ENCODE assay signal across 8 cellular contexts in the genomic region with DNA sequence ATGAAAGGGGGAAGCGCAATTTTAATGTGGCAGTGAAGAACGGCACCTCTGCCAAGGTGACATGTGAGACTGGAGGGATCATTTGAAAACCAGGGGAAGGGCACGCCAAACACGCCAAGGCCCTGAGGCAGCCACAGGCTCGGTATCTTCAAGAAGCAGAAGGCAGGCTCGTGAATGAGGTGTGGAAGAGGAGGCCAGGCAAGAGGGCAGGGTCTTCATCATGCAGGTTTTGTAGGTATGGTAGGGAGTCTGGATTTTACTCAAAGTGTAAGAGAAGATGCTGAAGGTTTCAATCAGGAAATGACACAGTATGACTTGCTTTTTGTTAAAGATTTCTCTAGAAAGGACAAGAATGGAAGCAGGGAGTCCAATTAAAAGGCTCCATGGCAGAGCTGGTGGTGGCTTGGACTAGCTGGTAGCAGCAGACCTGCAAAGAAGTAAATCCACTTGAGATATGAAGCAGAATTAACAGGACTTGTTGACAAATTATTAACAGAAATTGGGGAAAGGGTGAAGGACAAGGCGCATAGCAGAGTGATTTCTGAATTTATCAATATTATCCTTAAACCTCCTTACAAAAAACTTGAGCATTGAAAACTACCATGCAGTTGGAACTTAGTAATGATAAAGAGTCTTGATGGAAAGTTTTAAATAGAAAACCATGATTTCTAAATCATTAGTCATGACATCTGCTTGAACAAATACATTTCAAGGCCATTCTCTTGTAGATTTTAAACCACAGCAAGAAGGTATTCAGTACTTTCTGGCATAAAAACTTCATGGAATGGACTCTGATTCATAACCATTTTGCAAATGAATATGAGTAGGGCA.
A peak's percentile ranks its signal among the peaks of the same experiment; 100 is the strongest.
DNase-seq lines count a peak whose midpoint lies in the region; FAIRE-seq and TF ChIP-seq lines count a peak whose summit lies in the region.

No MANE protein-coding gene starts in this region.

- H3K36me3 ChIP-seq in Loucy (ENCODE audit: insufficient read depth, low read length) (peaks cover 10% of the 10 kb centered on the region; the same call in 1 of the 2 replicates), endothelial cell of umbilical vein (ENCODE audit: control insufficient read depth in 2 of 2, extremely low read depth in 1 of 2, insufficient read depth in 2 of 2, low read length in 2 of 2) (no peaks in the 10 kb centered on the region)

- no peak for TF ChIP-seq POLR2A in endothelial cell of umbilical vein (IDR thresholded peaks at IDR 0.05; ENCODE audit: low read depth, low read length)

- peaks cover 11% of the 10 kb centered on the region for H4K20me1 ChIP-seq in Loucy (ENCODE audit: insufficient read depth, low read length, poor library complexity, severe bottlenecking)
- no peaks in the 10 kb centered on the region for H4K20me1 ChIP-seq in endothelial cell of umbilical vein (replicated peaks; ENCODE audit: control insufficient read depth, extremely low read depth, insufficient read depth, low read length)

- TF ChIP-seq CTCF in Loucy (conservative IDR thresholded peaks at IDR 0.05; ENCODE audit: low read length) (no peak), endothelial cell of umbilical vein (IDR thresholded peaks at IDR 0.05; ENCODE audit: extremely low read depth in 1 of 2, insufficient read depth in 1 of 2, low read depth in 1 of 2, low read length in 2 of 2) (no peak)

- H3K9me2 ChIP-seq in Loucy (replicated peaks; ENCODE audit: low read depth, low read length) = no peaks in the 10 kb centered on the region

- H3F3A ChIP-seq in Loucy (ENCODE audit: low read depth) = no peaks in the 10 kb centered on the region

- H3K4me3 ChIP-seq in Loucy (ENCODE audit: low read length, poor library complexity, severe bottlenecking) (no peak overlapping the region), endothelial cell of umbilical vein (replicated peaks in 1 of 3; ENCODE audit: insufficient read depth in 1 of 3, low read depth in 1 of 3, low read length in 3 of 3) (no peak overlapping the region)

- peak; percentile 79 for DNase-seq in A172 (ENCODE audit: low spot score)
- DNase-seq in GM19239 (ENCODE audit: insufficient read length, low spot score) = no peak
- peak; percentile 36 for DNase-seq in endothelial cell of umbilical vein (ENCODE audit: low read depth, low spot score)
- peak; percentile 46 for DNase-seq in stimulated activated CD4-positive, alpha-beta T cell treated with anti-CD3 and anti-CD28 coated beads, Interleukin-4, amount 100 ng/mL, for 1 hour
- no peak for DNase-seq in HTR-8/SVneo (ENCODE audit: insufficient read length, low spot score)
- no peak for DNase-seq in dermis blood vessel endothelial cell
- DNase-seq in NCI-H2196 treated with DMSO at 0.1 percent for 48 hours (lab: John Stamatoyannopoulos, UW; ENCODE audit: unreplicated experiment) = no peak

- H3K4me1 ChIP-seq in Loucy (ENCODE audit: insufficient read depth, low read length, poor library complexity, severe bottlenecking) (peaks cover 35% of the 10 kb centered on the region), endothelial cell of umbilical vein (ENCODE audit: control insufficient read depth, extremely low read depth, insufficient read depth, low read length) (peaks cover 10% of the 10 kb centered on the region)

- peak; percentile 87 for FAIRE-seq in GM19239 (lab: Jason Lieb, UNC)
- FAIRE-seq in endothelial cell of umbilical vein (lab: Jason Lieb, UNC) = no peak
- FAIRE-seq in HTR-8/SVneo (lab: Jason Lieb, UNC) = no peak

- intact Hi-C loops in endothelial cell of umbilical vein (cut with micrococcal nuclease) = loop anchor here (1.0 kb wide), 1 partner anchor 10 kb away; no protein-coding TSS in a partner anchor

- no TSS peak for BruUV-seq in endothelial cell of umbilical vein (replicated peaks; lab: Mats Ljungman, UMichigan)

- no peak overlapping the region for H3K27ac ChIP-seq in endothelial cell of umbilical vein (ENCODE audit: insufficient read depth, low read depth, low read length)

- H2AFZ ChIP-seq in Loucy (ENCODE audit: low read length) (no peak overlapping the region), endothelial cell of umbilical vein (ENCODE audit: low read depth, low read length) (no peak overlapping the region)

- H3K27me3 ChIP-seq in Loucy (ENCODE audit: insufficient read depth, low read length, poor library complexity, severe bottlenecking) = no peaks in the 10 kb centered on the region
- H3K27me3 ChIP-seq in endothelial cell of umbilical vein (ENCODE audit: control insufficient read depth in 2 of 2, insufficient read depth in 2 of 2, low read length in 2 of 2) = no peaks in the 10 kb centered on the region

- H3K79me2 ChIP-seq in Loucy (ENCODE audit: insufficient read depth, low read length) (peaks cover 74% of the 10 kb centered on the region), endothelial cell of umbilical vein (ENCODE audit: control insufficient read depth, insufficient read depth, low read length) (peaks cover 2% of the 10 kb centered on the region)

- H3K4me2 ChIP-seq in Loucy (ENCODE audit: low read depth, low read length, poor library complexity, severe bottlenecking) (peak overlapping the region; percentile 11), endothelial cell of umbilical vein (ENCODE audit: insufficient read depth, low read length) (no peak overlapping the region)

- H3K9me3 ChIP-seq in Loucy (ENCODE audit: insufficient read depth, low read depth, low read length) = no peaks in the 10 kb centered on the region
- no peaks in the 10 kb centered on the region for H3K9me3 ChIP-seq in endothelial cell of umbilical vein (replicated peaks; ENCODE audit: control insufficient read depth, insufficient read depth, low read length)

- POLR2A ChIA-PET in endothelial cell of umbilical vein (lab: Charles Lee) = no interaction called here

- H3K9ac ChIP-seq in Loucy (ENCODE audit: low read depth, low read length, poor library complexity, severe bottlenecking) (peak overlapping the region; percentile 11), endothelial cell of umbilical vein (replicated peaks; ENCODE audit: extremely low read depth, insufficient read depth, low read length) (no peak overlapping the region)

- no peaks in the 10 kb centered on the region for H3K9me1 ChIP-seq in endothelial cell of umbilical vein (replicated peaks; ENCODE audit: control insufficient read depth, extremely low read depth, insufficient read depth, low read length)

- CTCF ChIA-PET in endothelial cell of umbilical vein (lab: Charles Lee) = no interaction called here

- dilution Hi-C loops in endothelial cell of umbilical vein (cut with MboI; ENCODE audit: extremely low pct_ligation_motif_present, low sequenced_read_pairs) = no loop called here

TF ChIP-seq in endothelial cell of umbilical vein, 7 proteins besides CTCF, POLR2A, EP300 and RAD21:
- TF ChIP-seq, protein P1, sequence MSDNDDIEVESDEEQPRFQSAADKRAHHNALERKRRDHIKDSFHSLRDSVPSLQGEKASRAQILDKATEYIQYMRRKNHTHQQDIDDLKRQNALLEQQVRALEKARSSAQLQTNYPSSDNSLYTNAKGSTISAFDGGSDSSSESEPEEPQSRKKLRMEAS (IDR thresholded peaks at IDR 0.05; ENCODE audit: insufficient read depth, insufficient read length) = no peak
- TF ChIP-seq MYC (IDR thresholded peaks at IDR 0.05; ENCODE audit: low read depth, low read length) (no peak), GATA2 (IDR thresholded peaks at IDR 0.05; ENCODE audit: insufficient read depth, insufficient read length, low read depth, low read length) (no peak), JUN (IDR thresholded peaks at IDR 0.05; ENCODE audit: borderline replicate concordance, insufficient read depth, insufficient read length, low read depth) (no peak), FOS (IDR thresholded peaks at IDR 0.05; ENCODE audit: borderline replicate concordance, insufficient read depth, low read length) (no peak), EZH2 (IDR thresholded peaks at IDR 0.05; ENCODE audit: borderline replicate concordance, low read depth, low read length, severe bottlenecking) (no peak), POLR2AphosphoS5 (IDR thresholded peaks at IDR 0.05; ENCODE audit: insufficient read depth, low read depth, low read length) (no peak)

Comparison
In these comparisons a context has a peak if more than half of its experiments do, and no peak if none do; other contexts are left out.
1. DNase-seq: peak in A172 (single experiment), endothelial cell of umbilical vein (single experiment) and stimulated activated CD4-positive, alpha-beta T cell treated with anti-CD3 and anti-CD28 coated beads, Interleukin-4, amount 100 ng/mL, for 1 hour (single experiment); none in GM19239 (single experiment), HTR-8/SVneo (single experiment), dermis blood vessel endothelial cell (single experiment) and NCI-H2196 treated with DMSO at 0.1 percent for 48 hours (single experiment).